In the genomic region with DNA sequence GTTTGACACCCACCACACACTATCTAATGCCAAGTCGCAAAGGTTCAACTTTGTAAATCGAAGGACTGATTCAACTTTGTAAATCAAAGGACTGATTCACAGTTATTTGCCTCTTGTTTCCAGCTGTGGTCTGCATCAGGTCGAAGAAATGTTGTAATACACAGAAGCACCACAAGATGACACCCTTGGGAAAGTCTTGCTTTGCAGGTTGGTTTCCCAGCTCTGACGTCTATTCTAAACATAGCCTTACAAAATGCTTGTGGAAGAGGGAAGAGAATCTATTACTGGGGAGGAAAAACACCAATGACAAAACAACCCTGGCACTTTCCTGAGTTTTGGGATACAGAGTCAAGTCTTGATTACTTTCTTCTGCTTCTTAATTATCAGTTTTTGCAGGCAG, we compare ENCODE assay signal across 9 cellular contexts. TPM values are rescaled to one million over a fixed set of nuclear protein-coding genes. Genes with fewer than 3 reads are reported as not detected.
A peak's percentile ranks its signal among the peaks of the same experiment; 100 is the strongest.
DNase-seq lines count a peak whose midpoint lies in the region; ATAC-seq and TF ChIP-seq lines count a peak whose summit lies in the region.
"Had no signal": no experiment of that assay in that cellular context is flagged by ENCODE, and none has a peak within 500 bp of the region (broad histone marks: within the 10 kb centered on the region; RNA-seq: fewer than 3 reads in every experiment).

No MANE protein-coding gene starts in this region.

- H3K36me3 ChIP-seq in SK-N-MC (ENCODE audit: insufficient read depth, low read length), result no peaks in the 10 kb centered on the region

- H3K4me3 ChIP-seq in SK-N-MC, result 0 out of 2 replicates have a peak overlapping the region, but pooled peaks have one; percentile 13

- H3K27ac Mint-ChIP-seq in brain, result peak overlapping the region in 2 of 5 experiments; percentile 24 to 34

- DNase-seq in DMS153 treated with DMSO at 0.1 percent for 48 hours (lab: John Stamatoyannopoulos, UW; ENCODE audit: unreplicated experiment) (peak; percentile 18), GM20000 (ENCODE audit: low spot score) (peak; percentile 50), MV-4-11 (lab: John Stamatoyannopoulos, UW) (peak; percentile 38), SK-N-MC (ENCODE audit: low read depth, low spot score) (peak; percentile 73), iPS DF 19.7 (ENCODE audit: low read depth, low spot score) (peak; percentile 28)
- peak; percentile 7 to 43 for DNase-seq in stimulated activated CD4-positive, alpha-beta T cell treated with anti-CD3 and anti-CD28 coated beads, Interleukin-2, amount 100 ng/mL, for 24 hours

- H3K9ac ChIP-seq in SK-N-MC (ENCODE audit: insufficient read length), result no peak overlapping the region

- H3K4me1 Mint-ChIP-seq in brain, result peaks cover 16% of the 10 kb centered on the region

- H3K9me3 Mint-ChIP-seq in brain, result no peaks in the 10 kb centered on the region

- TF ChIP-seq CTCF in GM20000 (IDR thresholded peaks at IDR 0.05; ENCODE audit: extremely low read depth, missing control alignments) (peak; percentile 62), brain (conservative IDR thresholded peaks at IDR 0.05) (peak; percentile 89 to 90)

- peaks cover 15% of the 10 kb centered on the region for H3K27me3 Mint-ChIP-seq in brain

- H3K9me3 ChIP-seq in SK-N-MC (ENCODE audit: low read depth, low read length), result no peaks in the 10 kb centered on the region

- no peak overlapping the region for H3K27ac ChIP-seq in SK-N-MC

- H3K36me3 Mint-ChIP-seq in brain, result no peaks in the 10 kb centered on the region

- ATAC-seq in HG02763 (IDR thresholded peaks at IDR 0.05; ENCODE audit: unreplicated experiment), result no peak

- H3K4me3 Mint-ChIP-seq in brain, result no peak overlapping the region

RNA-seq across cellular contexts. Expression of gene SUPT20HL1, which starts 35.3 kb away (rescaled TPM):
- polyA plus RNA-seq in brain (ENCODE audit: insufficient read depth, low read depth, low replicate concordance), result not detected
- polyA plus RNA-seq: adipose tissue had no signal

Comparison
In these comparisons a context has a peak if more than half of its experiments do, and no peak if none do; other contexts are left out.
1. DNase-seq: peak in every context shown above with its lines; median percentile 73 in SK-N-MC; 50 in GM20000; 38 in MV-4-11; 28 in iPS DF 19.7; 25 in stimulated activated CD4-positive, alpha-beta T cell treated with anti-CD3 and anti-CD28 coated beads, Interleukin-2, amount 100 ng/mL, for 24 hours; 18 in DMS153 treated with DMSO at 0.1 percent for 48 hours.